Comparison of ENCODE assay signal across 20 cellular contexts in genomic region chr22:46504586-46504985, GRCh38.
"Had no signal": no experiment of that assay in that cellular context is flagged by ENCODE, and none has a peak within 500 bp of the region (broad histone marks: within the 10 kb centered on the region; RNA-seq: fewer than 3 reads in every experiment).

No MANE protein-coding gene starts in this region.

- H3K27ac ChIP-seq: body of pancreas, colonic mucosa, gastrocnemius medialis, heart right ventricle, lower lobe of right lung, sigmoid colon, thyroid gland, VCaP had no signal

- ATAC-seq: activated T-cell treated with anti-CD3 and anti-CD28 coated beads, Interleukin-2, amount 50 U/mL, for 72 hours; body of pancreas; gastrocnemius medialis; heart right ventricle; left cardiac atrium; lower lobe of right lung; natural killer cell had no signal

- H3K36me3 Mint-ChIP-seq: activated naive CD4-positive, alpha-beta T cell treated with anti-CD3 and anti-CD28 coated beads, Interleukin-2, amount 50 U/mL, for 24 hours; natural killer cell had no signal

- H3K4me1 ChIP-seq: body of pancreas, colonic mucosa, gastrocnemius medialis, lower lobe of right lung, sigmoid colon had no signal

- H3K9me3 ChIP-seq: body of pancreas, colonic mucosa, gastrocnemius medialis, heart right ventricle, lower lobe of right lung, sigmoid colon, thyroid gland had no signal

- DNase-seq: activated CD4-positive, alpha-beta T cell treated with anti-CD3 and anti-CD28 coated beads for 1 hour; activated gamma-delta T cell; activated T-cell treated with anti-CD3 and anti-CD28 coated beads, Interleukin-2, amount 50 U/mL, for 72 hours; body of pancreas; caudate nucleus; colonic mucosa; endodermal cell; gastrocnemius medialis; heart right ventricle; left cardiac atrium; lower lobe of right lung; natural killer cell; sigmoid colon; stimulated activated CD4-positive, alpha-beta T cell treated with anti-CD3 and anti-CD28 coated beads, Interleukin-4, amount 100 ng/mL, for 4 hours; stimulated activated naive CD4-positive, alpha-beta T cell; SW 1271; T-helper 2 cell; thyroid gland had no signal

- H3K9me3 Mint-ChIP-seq: activated naive CD4-positive, alpha-beta T cell treated with anti-CD3 and anti-CD28 coated beads, Interleukin-2, amount 50 U/mL, for 24 hours; activated T-cell treated with anti-CD3 and anti-CD28 coated beads, Interleukin-2, amount 50 U/mL, for 72 hours; endodermal cell; natural killer cell had no signal

- H3K27ac Mint-ChIP-seq: activated naive CD4-positive, alpha-beta T cell treated with anti-CD3 and anti-CD28 coated beads, Interleukin-2, amount 50 U/mL, for 24 hours; activated T-cell treated with anti-CD3 and anti-CD28 coated beads, Interleukin-2, amount 50 U/mL, for 72 hours; endodermal cell; natural killer cell had no signal

- H3K27me3 ChIP-seq: body of pancreas, colonic mucosa, thyroid gland had no signal

- H3K4me3 ChIP-seq: body of pancreas, colonic mucosa, gastrocnemius medialis, heart right ventricle, lower lobe of right lung, sigmoid colon, thyroid gland had no signal

- H3K4me3 Mint-ChIP-seq: activated naive CD4-positive, alpha-beta T cell treated with anti-CD3 and anti-CD28 coated beads, Interleukin-2, amount 50 U/mL, for 24 hours; activated T-cell treated with anti-CD3 and anti-CD28 coated beads, Interleukin-2, amount 50 U/mL, for 72 hours; endodermal cell; natural killer cell had no signal

- H3K36me3 ChIP-seq: colonic mucosa, gastrocnemius medialis, heart right ventricle, lower lobe of right lung, sigmoid colon, thyroid gland had no signal
